21 cellular contexts compared by ENCODE assay signal in the genomic region with DNA sequence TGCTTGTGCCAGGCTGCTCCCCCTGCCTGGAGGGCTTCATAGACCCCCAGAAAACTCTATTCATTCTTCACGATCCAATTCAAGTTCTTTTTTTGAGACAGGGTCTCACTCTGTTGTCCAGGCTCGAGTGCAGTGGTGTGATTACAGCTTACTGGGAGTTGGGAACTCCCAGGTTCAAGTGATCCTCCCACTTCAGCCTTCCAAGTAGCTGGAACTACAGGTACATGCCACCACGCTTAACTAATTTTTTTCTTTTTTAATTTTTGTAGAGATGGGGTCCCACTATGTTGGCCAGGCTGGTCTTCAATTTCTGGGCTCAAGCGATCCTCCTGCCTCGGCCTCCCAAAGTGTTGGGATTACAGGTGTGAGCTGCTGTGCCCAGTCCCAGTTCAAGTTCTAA. TPM values are rescaled to one million over a fixed set of nuclear protein-coding genes. Genes with fewer than 3 reads are reported as not detected.
DNase-seq lines count a peak whose midpoint lies in the region; ATAC-seq, FAIRE-seq and TF ChIP-seq lines count a peak whose summit lies in the region.
"Had no signal": no experiment of that assay in that cellular context is flagged by ENCODE, and none has a peak within 500 bp of the region (broad histone marks: within the 10 kb centered on the region; RNA-seq: fewer than 3 reads in every experiment).

No MANE protein-coding gene starts in this region.

- intact Hi-C loops in activated CD8-positive, alpha-beta T cell treated with anti-CD3 and anti-CD28 coated beads for 36 hours (cut with micrococcal nuclease) = no loop called here
- intact Hi-C loops in activated B cell treated with CpG ODN at 0.5 μM for 24 hours (cut with micrococcal nuclease) = no loop called here
- intact Hi-C loops in HepG2 (cut with micrococcal nuclease; ENCODE audit: unreplicated experiment) = loop anchor here (5.0 kb wide), 1 partner anchor 41 kb away; no protein-coding TSS in a partner anchor

- no peak overlapping the region; the same call in 1 of the 2 replicates for H3K4me2 ChIP-seq in HepG2 (ENCODE audit: low read depth, low read length)
- H3K4me2 ChIP-seq: KMS-11 had no signal

- no peak overlapping the region for H2AFZ ChIP-seq in HepG2 (ENCODE audit: low read length)

- peaks cover 74% of the 10 kb centered on the region for H3K4me1 ChIP-seq in HepG2 (ENCODE audit: insufficient read depth, low read length)

- ATAC-seq in activated CD8-positive, alpha-beta T cell treated with anti-CD3 and anti-CD28 coated beads, Interleukin-2, amount 10 ng/mL, durations not matched to agents 7 days and 5 days = no peak
- no peak for ATAC-seq in activated CD8-positive, alpha-beta T cell treated with anti-CD3 and anti-CD28 coated beads for 36 hours
- ATAC-seq in activated B cell treated with CpG ODN at 0.5 μM for 24 hours (ENCODE audit: low read depth) (no peak), HepG2 (no peak)
- ATAC-seq in stimulated activated memory B cell treated with anti-CD40 and anti-IgM and Interleukin-4, amounts not matched to agents 10 μg/mL and 1 μg/mL and 100 μg/mL, for 72 hours = no peak

- no peak for TF ChIP-seq CTCF in activated CD8-positive, alpha-beta T cell treated with anti-CD3 and anti-CD28 coated beads for 36 hours (IDR thresholded peaks at IDR 0.05)
- TF ChIP-seq CTCF in activated B cell treated with CpG ODN at 0.5 μM for 24 hours (IDR thresholded peaks at IDR 0.05) (no peak), HepG2 (CRISPR knock-in tag; IDR thresholded peaks at IDR 0.05) (no peak)

- no TSS peak for BruUV-seq in HepG2 (replicated peaks; lab: Mats Ljungman, UMichigan)

- peak overlapping the region; percentile 75 for H3K27ac ChIP-seq in HepG2 (ENCODE audit: extremely low read length, insufficient read depth, low read length)
- H3K27ac ChIP-seq: 22Rv1, C4-2B, KMS-11 had no signal

- H3K79me2 ChIP-seq in HepG2 (ENCODE audit: insufficient read depth, low read length) = peaks cover 80% of the 10 kb centered on the region

- H3K27ac Mint-ChIP-seq in activated CD8-positive, alpha-beta T cell treated with anti-CD3 and anti-CD28 coated beads, Interleukin-2, amount 10 ng/mL, durations not matched to agents 7 days and 5 days = peak overlapping the region; percentile 63
- no peak overlapping the region for H3K27ac Mint-ChIP-seq in activated CD8-positive, alpha-beta T cell treated with anti-CD3 and anti-CD28 coated beads for 36 hours
- H3K27ac Mint-ChIP-seq in activated B cell treated with CpG ODN at 0.5 μM for 24 hours = peak overlapping the region; percentile 36
- peak overlapping the region; percentile 43 for H3K27ac Mint-ChIP-seq in stimulated activated memory B cell treated with anti-CD40 and anti-IgM and Interleukin-4, amounts not matched to agents 10 μg/mL and 1 μg/mL and 100 μg/mL, for 72 hours

- H4K20me1 ChIP-seq in HepG2 (ENCODE audit: insufficient read depth, low read length) = peaks cover 10% of the 10 kb centered on the region

- H3K27me3 Mint-ChIP-seq in activated CD8-positive, alpha-beta T cell treated with anti-CD3 and anti-CD28 coated beads, Interleukin-2, amount 10 ng/mL, durations not matched to agents 7 days and 5 days (ENCODE audit: low read depth) = no peaks in the 10 kb centered on the region
- H3K27me3 Mint-ChIP-seq in activated CD8-positive, alpha-beta T cell treated with anti-CD3 and anti-CD28 coated beads for 36 hours = no peaks in the 10 kb centered on the region
- H3K27me3 Mint-ChIP-seq in activated B cell treated with CpG ODN at 0.5 μM for 24 hours = no peaks in the 10 kb centered on the region
- no peaks in the 10 kb centered on the region for H3K27me3 Mint-ChIP-seq in stimulated activated memory B cell treated with anti-CD40 and anti-IgM and Interleukin-4, amounts not matched to agents 10 μg/mL and 1 μg/mL and 100 μg/mL, for 72 hours

- H3K9ac ChIP-seq in HepG2 (ENCODE audit: insufficient read depth, low read depth, low read length) = no peak overlapping the region
- H3K9ac ChIP-seq: KMS-11 had no signal

- FAIRE-seq in HepG2 (lab: Jason Lieb, UNC) = no peak
- FAIRE-seq: kidney had no signal

- no peak overlapping the region for H3K4me3 Mint-ChIP-seq in activated CD8-positive, alpha-beta T cell treated with anti-CD3 and anti-CD28 coated beads, Interleukin-2, amount 10 ng/mL, durations not matched to agents 7 days and 5 days
- H3K4me3 Mint-ChIP-seq in activated CD8-positive, alpha-beta T cell treated with anti-CD3 and anti-CD28 coated beads for 36 hours = no peak overlapping the region
- H3K4me3 Mint-ChIP-seq in activated B cell treated with CpG ODN at 0.5 μM for 24 hours = no peak overlapping the region
- H3K4me3 Mint-ChIP-seq in stimulated activated memory B cell treated with anti-CD40 and anti-IgM and Interleukin-4, amounts not matched to agents 10 μg/mL and 1 μg/mL and 100 μg/mL, for 72 hours = no peak overlapping the region

- in situ Hi-C loops in HepG2 (cut with HindIII; ENCODE audit: extremely low pct_ligation_motif_present, low pct_unique_long_range_greater_than_20kb) = no loop called here
- in situ Hi-C loops in ACHN (cut with HindIII; ENCODE audit: low pct_ligation_motif_present, low pct_unique_long_range_greater_than_20kb, low sequenced_read_pairs) = no loop called here

- H3K9me3 ChIP-seq in HepG2 (ENCODE audit: low read length) = no peaks in the 10 kb centered on the region
- H3K9me3 ChIP-seq: breast epithelium, esophagus muscularis mucosa, ovary, transverse colon had no signal

- H3K9me3 Mint-ChIP-seq in activated CD8-positive, alpha-beta T cell treated with anti-CD3 and anti-CD28 coated beads, Interleukin-2, amount 10 ng/mL, durations not matched to agents 7 days and 5 days (ENCODE audit: insufficient read depth) = no peaks in the 10 kb centered on the region
- H3K9me3 Mint-ChIP-seq in activated CD8-positive, alpha-beta T cell treated with anti-CD3 and anti-CD28 coated beads for 36 hours = no peaks in the 10 kb centered on the region
- no peaks in the 10 kb centered on the region for H3K9me3 Mint-ChIP-seq in activated B cell treated with CpG ODN at 0.5 μM for 24 hours
- no peaks in the 10 kb centered on the region for H3K9me3 Mint-ChIP-seq in stimulated activated memory B cell treated with anti-CD40 and anti-IgM and Interleukin-4, amounts not matched to agents 10 μg/mL and 1 μg/mL and 100 μg/mL, for 72 hours

- DNase-seq in activated CD8-positive, alpha-beta T cell treated with anti-CD3 and anti-CD28 coated beads, Interleukin-2, amount 10 ng/mL, durations not matched to agents 7 days and 5 days = no peak
- DNase-seq in activated CD8-positive, alpha-beta T cell treated with anti-CD3 and anti-CD28 coated beads for 36 hours = no peak
- DNase-seq in activated B cell treated with CpG ODN at 0.5 μM for 24 hours (no peak), HepG2 (ENCODE audit: low spot score) (no peak), epidermal melanocyte (ENCODE audit: insufficient read length, low spot score) (no peak), ACHN (no peak)
- DNase-seq in activated CD8-positive, alpha-beta memory T cell treated with anti-CD3 and anti-CD28 coated beads, Interleukin-2, amount 50 U/mL, for 48 hours = no peak
- DNase-seq: midbrain; NCI-H1417 treated with DMSO at 0.1 percent for 48 hours; NCI-H2227 treated with DMSO at 0.1 percent for 48 hours; stimulated activated CD4-positive, alpha-beta T cell treated with anti-CD3 and anti-CD28 coated beads, Interleukin-4, amount 100 ng/mL, for 24 hours; stimulated activated CD8-positive, alpha-beta memory T cell treated with anti-CD3 and anti-CD28 coated beads, Interleukin-4, amount 100 ng/mL, for 48 hours; transverse colon had no signal

- TF ChIP-seq RAD21 in HepG2 (CRISPR knock-in tag; IDR thresholded peaks at IDR 0.05) = no peak

- H3K4me3 ChIP-seq in HepG2 (replicated peaks in 1 of 3; ENCODE audit: insufficient read depth in 1 of 3, low read depth in 2 of 3, low read length in 3 of 3) = no peak overlapping the region
- H3K4me3 ChIP-seq: breast epithelium, esophagus muscularis mucosa, ovary, transverse colon had no signal

- peaks cover 60% of the 10 kb centered on the region for H3K4me1 Mint-ChIP-seq in activated CD8-positive, alpha-beta T cell treated with anti-CD3 and anti-CD28 coated beads, Interleukin-2, amount 10 ng/mL, durations not matched to agents 7 days and 5 days (ENCODE audit: low read depth)
- H3K4me1 Mint-ChIP-seq in activated CD8-positive, alpha-beta T cell treated with anti-CD3 and anti-CD28 coated beads for 36 hours (ENCODE audit: low read depth) = peaks cover 57% of the 10 kb centered on the region
- H3K4me1 Mint-ChIP-seq in activated B cell treated with CpG ODN at 0.5 μM for 24 hours = peaks cover 77% of the 10 kb centered on the region
- peaks cover 71% of the 10 kb centered on the region for H3K4me1 Mint-ChIP-seq in stimulated activated memory B cell treated with anti-CD40 and anti-IgM and Interleukin-4, amounts not matched to agents 10 μg/mL and 1 μg/mL and 100 μg/mL, for 72 hours

- TF ChIP-seq POLR2A in HepG2 (IDR thresholded peaks at IDR 0.05; ENCODE audit: insufficient read depth in 1 of 2, low read depth in 2 of 2, low read length in 2 of 2) = no peak

- 93% methylated on average over 5 of the region's 5 CpGs for WGBS in HepG2 (ENCODE audit: low lambda C conversion rate)

- POLR2A ChIA-PET in activated CD8-positive, alpha-beta T cell treated with anti-CD3 and anti-CD28 coated beads, Interleukin-2, amount 10 ng/mL, durations not matched to agents 7 days and 5 days (lab: Charles Lee) = interaction anchor here (1.1 kb wide), 1 partner anchor 15 kb away, joined by 3 read pairs; no protein-coding TSS in a partner anchor
- POLR2A ChIA-PET in activated CD8-positive, alpha-beta T cell treated with anti-CD3 and anti-CD28 coated beads for 36 hours (lab: Charles Lee) = interaction anchor here (0.6 kb wide), 1 partner anchor 27 kb away, joined by 5 read pairs; no protein-coding TSS in a partner anchor
- POLR2A ChIA-PET in activated B cell treated with CpG ODN at 0.5 μM for 24 hours (lab: Charles Lee) (interaction anchor here (1.0 kb wide), 1 partner anchor 16 kb away, joined by 3 read pairs; the partner anchor contains the start of gene LSM10), HepG2 (lab: Yijun Ruan, JAX) (interaction anchor here (1.2 to 2.1 kb wide), 3 partner anchors 16 to 141 kb away, joined by 3 to 12 read pairs (median 5); partner anchors contain the start of gene LSM10)

- CTCF ChIA-PET in activated CD8-positive, alpha-beta T cell treated with anti-CD3 and anti-CD28 coated beads, Interleukin-2, amount 10 ng/mL, durations not matched to agents 7 days and 5 days (lab: Charles Lee) = no interaction called here
- CTCF ChIA-PET in activated CD8-positive, alpha-beta T cell treated with anti-CD3 and anti-CD28 coated beads for 36 hours (lab: Charles Lee) = interaction anchor here (5.9 kb wide), 1 partner anchor 12 kb away, joined by 30 read pairs; no protein-coding TSS in a partner anchor
- CTCF ChIA-PET in activated B cell treated with CpG ODN at 0.5 μM for 24 hours (lab: Charles Lee) (interaction anchor here (1.1 kb wide), 1 partner anchor 96 kb away, joined by 3 read pairs; no protein-coding TSS in a partner anchor), HepG2 (lab: Yijun Ruan, JAX; ENCODE audit: low intra/inter-chr PET ratio, low total read pairs) (no interaction called here)

- peaks cover 6 to 8% of the 10 kb centered on the region in 2 experiments; a peak in 4 of 5 replicates for H3K36me3 ChIP-seq in HepG2 (replicated peaks in 1 of 2; ENCODE audit: control insufficient read depth in 1 of 2, insufficient read depth in 2 of 2, low read length in 2 of 2)
- H3K36me3 ChIP-seq: breast epithelium, ovary, transverse colon had no signal

- TF ChIP-seq EP300 in HepG2 (IDR thresholded peaks at IDR 0.05; ENCODE audit: low read depth in 2 of 2, low read length in 2 of 2) = no peak
- TF ChIP-seq EP300 in HepG2 (CRISPR knock-in tag; IDR thresholded peaks at IDR 0.05; ENCODE audit: borderline replicate concordance) = no peak

- no peaks in the 10 kb centered on the region; a peak in 1 of 5 replicates for H3K27me3 ChIP-seq in HepG2 (ENCODE audit: control insufficient read depth in 1 of 2, insufficient read depth in 2 of 2, low read length in 2 of 2)
- H3K27me3 ChIP-seq: breast epithelium, esophagus muscularis mucosa, ovary, transverse colon had no signal

- peaks cover 20% of the 10 kb centered on the region for H3K36me3 Mint-ChIP-seq in activated CD8-positive, alpha-beta T cell treated with anti-CD3 and anti-CD28 coated beads, Interleukin-2, amount 10 ng/mL, durations not matched to agents 7 days and 5 days (ENCODE audit: low read depth)
- H3K36me3 Mint-ChIP-seq in activated CD8-positive, alpha-beta T cell treated with anti-CD3 and anti-CD28 coated beads for 36 hours (ENCODE audit: low read depth) = peaks cover 9% of the 10 kb centered on the region
- H3K36me3 Mint-ChIP-seq in activated B cell treated with CpG ODN at 0.5 μM for 24 hours (ENCODE audit: low read depth) = peaks cover 43% of the 10 kb centered on the region
- H3K36me3 Mint-ChIP-seq in stimulated activated memory B cell treated with anti-CD40 and anti-IgM and Interleukin-4, amounts not matched to agents 10 μg/mL and 1 μg/mL and 100 μg/mL, for 72 hours = peaks cover 6% of the 10 kb centered on the region

RNA-seq across cellular contexts. Expression of gene STK40, which starts 4.3 kb away (rescaled TPM):
- 10 to 100 TPM; 69.7 to 72.4 TPM for total RNA-seq in activated CD8-positive, alpha-beta T cell treated with anti-CD3 and anti-CD28 coated beads, Interleukin-2, amount 10 ng/mL, durations not matched to agents 7 days and 5 days
- total RNA-seq in activated CD8-positive, alpha-beta T cell treated with anti-CD3 and anti-CD28 coated beads for 36 hours = 10 to 100 TPM; 41.2 to 44.4 TPM
- total RNA-seq in activated B cell treated with CpG ODN at 0.5 μM for 24 hours = 62.7 and 63.7 TPM in 2 replicates
- 33.8 and 40.1 TPM in 2 replicates for total RNA-seq in HepG2 (2016; rRNA removed; fragmentation: Illumina TruSeq; extraction: Trizol)
- 24.9 and 25.5 TPM in 2 replicates for total RNA-seq in HepG2 (2016; cell fraction: cytosol; rRNA removed; fragmentation: Illumina TruSeq; extraction: Trizol; ENCODE audit: low read depth)
- total RNA-seq in HepG2 (2016; cell fraction: insoluble cytoplasmic fraction; rRNA removed; fragmentation: Illumina TruSeq; extraction: Trizol) = 32.8 and 34.8 TPM in 2 replicates
- 68.1 and 69.3 TPM in 2 replicates for total RNA-seq in HepG2 (2016; cell fraction: membrane; rRNA removed; fragmentation: Illumina TruSeq; extraction: Trizol)
- 19.0 and 20.3 TPM in 2 replicates for total RNA-seq in HepG2 (2016; cell fraction: nucleus; rRNA removed; fragmentation: Illumina TruSeq; extraction: Trizol)
- 35.1 and 49.2 TPM in 2 replicates for polyA plus RNA-seq in HepG2 (2011; rRNA removed)
- polyA plus RNA-seq in HepG2 (2011; cell fraction: cytosol; rRNA removed) = 30.7 and 33.6 TPM in 2 replicates
- 35.7 and 39.3 TPM in 2 replicates for polyA plus RNA-seq in HepG2 (2011; cell fraction: nucleus; rRNA removed)
- polyA plus RNA-seq in HepG2 (2012) = 32.0 and 37.7 TPM in 2 replicates
- polyA plus RNA-seq in HepG2 (2016; cell fraction: cytosol; fragmentation: Illumina TruSeq; extraction: Trizol; ENCODE audit: low read depth) = 28.6 and 31.6 TPM in 2 replicates
- 42.6 and 52.9 TPM in 2 replicates for polyA plus RNA-seq in HepG2 (2016; cell fraction: insoluble cytoplasmic fraction; fragmentation: Illumina TruSeq; extraction: Trizol; ENCODE audit: low read depth)
- polyA plus RNA-seq in HepG2 (2016; cell fraction: membrane; fragmentation: Illumina TruSeq; extraction: Trizol; ENCODE audit: low read depth) = 71.6 and 77.6 TPM in 2 replicates
- 39.8 and 45.0 TPM in 2 replicates for polyA plus RNA-seq in HepG2 (2016; cell fraction: nucleus; fragmentation: Illumina TruSeq; extraction: Trizol; ENCODE audit: insufficient read depth, low read depth)
- 14.8 and 47.6 TPM in 2 replicates for polyA minus RNA-seq in HepG2 (2011; rRNA and poly(A)+ RNA removed; ENCODE audit: low replicate concordance)
- 15.3 and 21.4 TPM in 2 replicates for polyA minus RNA-seq in HepG2 (2011; cell fraction: cytosol; rRNA and poly(A)+ RNA removed)
- polyA minus RNA-seq in HepG2 (2011; cell fraction: nucleus; rRNA and poly(A)+ RNA removed) = 8.6 and 8.8 TPM in 2 replicates

RNA-seq across cellular contexts. Expression of gene LSM10, which starts 16.3 kb away (rescaled TPM):
- total RNA-seq in activated CD8-positive, alpha-beta T cell treated with anti-CD3 and anti-CD28 coated beads, Interleukin-2, amount 10 ng/mL, durations not matched to agents 7 days and 5 days = 10 to 100 TPM; 44.7 to 47.5 TPM
- total RNA-seq in activated CD8-positive, alpha-beta T cell treated with anti-CD3 and anti-CD28 coated beads for 36 hours = 10 to 100 TPM; 43.8 to 46.2 TPM
- 59.8 and 62.7 TPM in 2 replicates for total RNA-seq in activated B cell treated with CpG ODN at 0.5 μM for 24 hours
- total RNA-seq in HepG2 (2016; rRNA removed; fragmentation: Illumina TruSeq; extraction: Trizol) = 14.0 and 17.0 TPM in 2 replicates
- 56.5 and 60.8 TPM in 2 replicates for total RNA-seq in HepG2 (2016; cell fraction: cytosol; rRNA removed; fragmentation: Illumina TruSeq; extraction: Trizol; ENCODE audit: low read depth)
- 14.8 TPM in 2 replicates for total RNA-seq in HepG2 (2016; cell fraction: insoluble cytoplasmic fraction; rRNA removed; fragmentation: Illumina TruSeq; extraction: Trizol)
- total RNA-seq in HepG2 (2016; cell fraction: membrane; rRNA removed; fragmentation: Illumina TruSeq; extraction: Trizol) = 50.9 and 52.1 TPM in 2 replicates
- 6.1 and 9.2 TPM in 2 replicates for total RNA-seq in HepG2 (2016; cell fraction: nucleus; rRNA removed; fragmentation: Illumina TruSeq; extraction: Trizol)
- polyA plus RNA-seq in HepG2 (2011; rRNA removed) = 52.0 and 61.6 TPM in 2 replicates
- 52.4 and 63.1 TPM in 2 replicates for polyA plus RNA-seq in HepG2 (2011; cell fraction: cytosol; rRNA removed)
- 18.3 and 21.3 TPM in 2 replicates for polyA plus RNA-seq in HepG2 (2011; cell fraction: nucleus; rRNA removed)
- polyA plus RNA-seq in HepG2 (2012) = 22.5 and 35.0 TPM in 2 replicates
- 247 and 272 TPM in 2 replicates for polyA plus RNA-seq in HepG2 (2016; cell fraction: cytosol; fragmentation: Illumina TruSeq; extraction: Trizol; ENCODE audit: low read depth)
- 57.9 and 60.5 TPM in 2 replicates for polyA plus RNA-seq in HepG2 (2016; cell fraction: insoluble cytoplasmic fraction; fragmentation: Illumina TruSeq; extraction: Trizol; ENCODE audit: low read depth)
- polyA plus RNA-seq in HepG2 (2016; cell fraction: membrane; fragmentation: Illumina TruSeq; extraction: Trizol; ENCODE audit: low read depth) = 158 and 176 TPM in 2 replicates
- polyA plus RNA-seq in HepG2 (2016; cell fraction: nucleus; fragmentation: Illumina TruSeq; extraction: Trizol; ENCODE audit: insufficient read depth, low read depth) = 38.1 and 40.1 TPM in 2 replicates
- 38.9 and 99.2 TPM in 2 replicates for polyA minus RNA-seq in HepG2 (2011; rRNA and poly(A)+ RNA removed; ENCODE audit: low replicate concordance)
- 11.0 and 14.3 TPM in 2 replicates for polyA minus RNA-seq in HepG2 (2011; cell fraction: cytosol; rRNA and poly(A)+ RNA removed)
- polyA minus RNA-seq in HepG2 (2011; cell fraction: nucleus; rRNA and poly(A)+ RNA removed) = 9.0 and 11.3 TPM in 2 replicates

RNA-seq across cellular contexts. Expression of gene EVA1B, which starts 58.0 kb away (rescaled TPM):
- 10 to 100 TPM; 12.3 to 13.3 TPM for total RNA-seq in activated CD8-positive, alpha-beta T cell treated with anti-CD3 and anti-CD28 coated beads, Interleukin-2, amount 10 ng/mL, durations not matched to agents 7 days and 5 days
- 1 to 10 TPM; 5.8 to 6.5 TPM for total RNA-seq in activated CD8-positive, alpha-beta T cell treated with anti-CD3 and anti-CD28 coated beads for 36 hours
- total RNA-seq in activated B cell treated with CpG ODN at 0.5 μM for 24 hours (1.2 and 1.3 TPM in 2 replicates), HepG2 (2016; rRNA removed; fragmentation: Illumina TruSeq; extraction: Trizol) (3.8 and 6.6 TPM in 2 replicates)
- 17.4 and 24.0 TPM in 2 replicates for total RNA-seq in HepG2 (2016; cell fraction: cytosol; rRNA removed; fragmentation: Illumina TruSeq; extraction: Trizol; ENCODE audit: low read depth)
- total RNA-seq in HepG2 (2016; cell fraction: insoluble cytoplasmic fraction; rRNA removed; fragmentation: Illumina TruSeq; extraction: Trizol) = 5.1 and 5.9 TPM in 2 replicates
- 15.5 and 17.9 TPM in 2 replicates for total RNA-seq in HepG2 (2016; cell fraction: membrane; rRNA removed; fragmentation: Illumina TruSeq; extraction: Trizol)
- total RNA-seq in HepG2 (2016; cell fraction: nucleus; rRNA removed; fragmentation: Illumina TruSeq; extraction: Trizol) = 2.5 and 2.7 TPM in 2 replicates
- polyA plus RNA-seq in HepG2 (2011; rRNA removed) = 3.9 and 5.8 TPM in 2 replicates
- polyA plus RNA-seq in HepG2 (2011; cell fraction: cytosol; rRNA removed) = 4.7 and 13.2 TPM in 2 replicates
- polyA plus RNA-seq in HepG2 (2011; cell fraction: nucleus; rRNA removed) = 7.5 and 8.1 TPM in 2 replicates
- polyA plus RNA-seq in HepG2 (2012) = 2.8 and 7.2 TPM in 2 replicates
- 17.5 and 21.2 TPM in 2 replicates for polyA plus RNA-seq in HepG2 (2016; cell fraction: cytosol; fragmentation: Illumina TruSeq; extraction: Trizol; ENCODE audit: low read depth)
- polyA plus RNA-seq in HepG2 (2016; cell fraction: insoluble cytoplasmic fraction; fragmentation: Illumina TruSeq; extraction: Trizol; ENCODE audit: low read depth) = 3.5 and 4.8 TPM in 2 replicates
- polyA plus RNA-seq in HepG2 (2016; cell fraction: membrane; fragmentation: Illumina TruSeq; extraction: Trizol; ENCODE audit: low read depth) = 12.3 and 13.6 TPM in 2 replicates
- polyA plus RNA-seq in HepG2 (2016; cell fraction: nucleus; fragmentation: Illumina TruSeq; extraction: Trizol; ENCODE audit: insufficient read depth, low read depth) = 5.0 and 5.9 TPM in 2 replicates
- polyA minus RNA-seq in HepG2 (2011; rRNA and poly(A)+ RNA removed; ENCODE audit: low replicate concordance) = 1.2 and 5.8 TPM in 2 replicates
- polyA minus RNA-seq in HepG2 (2011; cell fraction: cytosol; rRNA and poly(A)+ RNA removed) = 2.5 and 3.6 TPM in 2 replicates
- 0.50 and 0.90 TPM in 2 replicates for polyA minus RNA-seq in HepG2 (2011; cell fraction: nucleus; rRNA and poly(A)+ RNA removed)

Comparison
In these comparisons a context has a peak if more than half of its experiments do, and no peak if none do; other contexts are left out.
1. CTCF ChIA-PET loops: an anchor here in activated CD8-positive, alpha-beta T cell treated with anti-CD3 and anti-CD28 coated beads for 36 hours (5.9 kb wide) and activated B cell treated with CpG ODN at 0.5 μM for 24 hours (1.1 kb wide); none called in activated CD8-positive, alpha-beta T cell treated with anti-CD3 and anti-CD28 coated beads, Interleukin-2, amount 10 ng/mL, durations not matched to agents 7 days and 5 days and HepG2.